In the genomic region with DNA sequence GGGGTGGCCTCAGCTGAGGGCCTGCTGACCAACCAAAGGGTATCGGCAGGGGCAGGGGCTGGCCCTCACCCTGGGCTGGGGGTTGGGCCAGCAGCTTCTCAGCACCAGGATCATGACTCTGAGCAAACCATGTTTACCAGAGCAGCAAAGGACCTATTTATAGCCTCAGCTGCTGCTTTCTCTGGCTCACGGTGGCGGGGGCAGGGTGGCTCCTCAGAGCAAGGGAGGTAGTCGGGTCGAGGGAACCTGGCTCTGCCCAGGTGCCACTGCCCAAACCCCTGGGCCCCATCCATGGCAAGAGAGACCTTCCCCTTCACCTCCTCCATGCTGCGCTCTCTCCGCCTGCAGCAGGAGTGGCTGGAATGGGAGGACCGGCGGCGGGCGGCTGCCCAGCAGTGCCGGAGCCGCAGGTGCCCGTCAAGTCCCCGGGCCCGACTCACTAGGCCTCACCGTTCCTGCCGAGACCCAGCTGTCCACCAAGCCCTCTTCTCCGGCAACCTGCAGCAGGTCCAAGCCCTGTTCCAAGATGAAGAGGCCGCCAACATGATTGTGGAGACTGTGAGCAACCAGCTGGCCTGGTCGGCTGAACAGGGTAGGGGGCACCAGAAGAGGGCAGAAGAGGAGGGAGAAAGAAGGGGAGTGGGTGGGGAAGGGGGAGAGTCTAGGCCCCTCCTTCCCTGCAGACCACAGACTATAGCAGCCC, we compare ENCODE assay signal across 9 cellular contexts. TPM values are rescaled to one million over a fixed set of nuclear protein-coding genes. Genes with fewer than 3 reads are reported as not detected.
DNase-seq lines count a peak whose midpoint lies in the region; ATAC-seq and TF ChIP-seq lines count a peak whose summit lies in the region.
"Had no signal": no experiment of that assay in that cellular context is flagged by ENCODE, and none has a peak within 500 bp of the region (broad histone marks: within the 10 kb centered on the region; RNA-seq: fewer than 3 reads in every experiment).

A gene with protein sequence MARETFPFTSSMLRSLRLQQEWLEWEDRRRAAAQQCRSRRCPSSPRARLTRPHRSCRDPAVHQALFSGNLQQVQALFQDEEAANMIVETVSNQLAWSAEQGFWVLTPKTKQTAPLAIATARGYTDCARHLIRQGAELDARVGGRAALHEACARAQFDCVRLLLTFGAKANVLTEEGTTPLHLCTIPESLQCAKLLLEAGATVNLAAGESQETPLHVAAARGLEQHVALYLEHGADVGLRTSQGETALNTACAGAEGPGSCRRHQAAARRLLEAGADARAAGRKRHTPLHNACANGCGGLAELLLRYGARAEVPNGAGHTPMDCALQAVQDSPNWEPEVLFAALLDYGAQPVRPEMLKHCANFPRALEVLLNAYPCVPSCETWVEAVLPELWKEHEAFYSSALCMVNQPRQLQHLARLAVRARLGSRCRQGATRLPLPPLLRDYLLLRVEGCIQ (plus strand): TSS at position 206 of the 703 bp plus-strand sequence. CDS start 86 bp downstream, at position 292.

- no peaks in the 10 kb centered on the region for H3K27me3 ChIP-seq in right cardiac atrium (ENCODE audit: control insufficient read depth, insufficient read depth)
- H3K27me3 ChIP-seq in gastrocnemius medialis: no peaks in the 10 kb centered on the region
- H3K27me3 ChIP-seq in HAP-1 (ENCODE audit: low read depth): no peaks in the 10 kb centered on the region

- H3K4me1 Mint-ChIP-seq in HFFc6 (ENCODE audit: low read depth): peaks cover 21% of the 10 kb centered on the region
- peaks cover 7% of the 10 kb centered on the region for H3K4me1 Mint-ChIP-seq in activated T-helper 17 cell treated with anti-CD3 and anti-CD28 coated beads, Interleukin-2, amount 50 U/mL, for 72 hours

- DNase-seq in HFFc6: peak; percentile 16
- DNase-seq in right cardiac atrium: peak in 1 of 3 donors; percentile 67
- peak; percentile 80 to 90 for DNase-seq in gastrocnemius medialis
- DNase-seq in HAP-1 (ENCODE audit: low spot score in 2 of 2): no peak
- DNase-seq in stimulated activated naive CD4-positive, alpha-beta T cell (lab: John Stamatoyannopoulos, UW): no peak
- no peak for DNase-seq in germinal center (ENCODE audit: low spot score)
- DNase-seq: activated naive CD4-positive, alpha-beta T cell treated with anti-CD3 and anti-CD28 coated beads, Interleukin-2, amount 10 ng/mL, durations not matched to agents 7 days and 5 days had no signal

- H3K36me3 ChIP-seq in gastrocnemius medialis (peaks cover 0 to 5% of the 10 kb centered on the region in 2 donors), HAP-1 (replicated peaks) (no peaks in the 10 kb centered on the region; the same call in 1 of the 2 replicates)

- WGBS in right cardiac atrium: 19% methylated on average over 21 of the region's 21 CpGs

- no peaks in the 10 kb centered on the region; the same call in 1 of the 2 replicates for H3K36me3 Mint-ChIP-seq in HFFc6 (ENCODE audit: low read depth)
- H3K36me3 Mint-ChIP-seq in activated T-helper 17 cell treated with anti-CD3 and anti-CD28 coated beads, Interleukin-2, amount 50 U/mL, for 72 hours (ENCODE audit: low read depth): peaks cover 4% of the 10 kb centered on the region

- no peaks in the 10 kb centered on the region for H3K9me3 Mint-ChIP-seq in HFFc6
- H3K9me3 Mint-ChIP-seq in activated T-helper 17 cell treated with anti-CD3 and anti-CD28 coated beads, Interleukin-2, amount 50 U/mL, for 72 hours: no peaks in the 10 kb centered on the region
- H3K9me3 Mint-ChIP-seq: activated naive CD4-positive, alpha-beta T cell treated with anti-CD3 and anti-CD28 coated beads, Interleukin-2, amount 10 ng/mL, durations not matched to agents 7 days and 5 days had no signal

- H3K9me3 ChIP-seq in right cardiac atrium (ENCODE audit: control insufficient read depth, low read length) (no peaks in the 10 kb centered on the region), gastrocnemius medialis (no peaks in the 10 kb centered on the region), HAP-1 (no peaks in the 10 kb centered on the region)

- H3K27ac Mint-ChIP-seq in HFFc6: no peak within 1 kb of the TSS
- no peak within 1 kb of the TSS for H3K27ac Mint-ChIP-seq in activated T-helper 17 cell treated with anti-CD3 and anti-CD28 coated beads, Interleukin-2, amount 50 U/mL, for 72 hours
- H3K27ac Mint-ChIP-seq: activated naive CD4-positive, alpha-beta T cell treated with anti-CD3 and anti-CD28 coated beads, Interleukin-2, amount 10 ng/mL, durations not matched to agents 7 days and 5 days had no signal

- peaks cover 2% of the 10 kb centered on the region; the same call in 1 of the 2 replicates for H3K27me3 Mint-ChIP-seq in HFFc6 (ENCODE audit: insufficient read depth)
- H3K27me3 Mint-ChIP-seq in activated T-helper 17 cell treated with anti-CD3 and anti-CD28 coated beads, Interleukin-2, amount 50 U/mL, for 72 hours: no peaks in the 10 kb centered on the region
- H3K27me3 Mint-ChIP-seq: activated naive CD4-positive, alpha-beta T cell treated with anti-CD3 and anti-CD28 coated beads, Interleukin-2, amount 10 ng/mL, durations not matched to agents 7 days and 5 days had no signal

- peak; percentile 89 to 96 for TF ChIP-seq POLR2A in gastrocnemius medialis (IDR thresholded peaks at IDR 0.05)

- peak; percentile 55 to 57 for ATAC-seq in right cardiac atrium
- peak; percentile 88 to 91 for ATAC-seq in gastrocnemius medialis
- ATAC-seq in activated T-helper 17 cell treated with anti-CD3 and anti-CD28 coated beads, Interleukin-2, amount 50 U/mL, for 72 hours (replicated peaks): no peak

- H3K4me3 ChIP-seq in right cardiac atrium (ENCODE audit: low read length) (peak within 1 kb of the TSS; percentile 8), gastrocnemius medialis (peak within 1 kb of the TSS; percentile 60 to 82 (median 66)), HAP-1 (no peak within 1 kb of the TSS)

- peak within 1 kb of the TSS; percentile 9; the same call in 1 of the 2 replicates for H3K4me3 Mint-ChIP-seq in HFFc6
- no peak within 1 kb of the TSS for H3K4me3 Mint-ChIP-seq in activated T-helper 17 cell treated with anti-CD3 and anti-CD28 coated beads, Interleukin-2, amount 50 U/mL, for 72 hours
- H3K4me3 Mint-ChIP-seq: activated naive CD4-positive, alpha-beta T cell treated with anti-CD3 and anti-CD28 coated beads, Interleukin-2, amount 10 ng/mL, durations not matched to agents 7 days and 5 days had no signal

- intact Hi-C loops in right cardiac atrium (cut with DNase I): no loop called here
- intact Hi-C loops in gastrocnemius medialis (cut with DNase I; ENCODE audit: low total_unique reads): loop anchor here (5.0 kb wide), 1 partner anchor 42 kb away; no protein-coding TSS in a partner anchor

- in situ Hi-C loops in gastrocnemius medialis (cut with MboI; ENCODE audit: low sequenced_read_pairs in 4 of 4) (loop anchor here in 1 of 4 donors (25.0 kb wide), 1 partner anchor 258 kb away; a partner anchor contains a TSS), HAP-1 (cut with MboI; ENCODE audit: low sequenced_read_pairs) (no loop called here)

- TF ChIP-seq CTCF in HFFc6 (IDR thresholded peaks at IDR 0.05) (no peak), VCaP (conservative IDR thresholded peaks at IDR 0.05) (no peak), gastrocnemius medialis (IDR thresholded peaks at IDR 0.05 in 4 of 5, conservative IDR thresholded peaks at IDR 0.05 in 1 of 5) (peak in 3 of 5 experiments; percentile 15 to 44 (median 31))

- H3K27ac ChIP-seq in VCaP: peak within 1 kb of the TSS; percentile 63
- H3K27ac ChIP-seq in right cardiac atrium (ENCODE audit: low read length): peak within 1 kb of the TSS; percentile 54
- H3K27ac ChIP-seq in gastrocnemius medialis: peak within 1 kb of the TSS; percentile 96 to 100 (median 99)

- H3K4me1 ChIP-seq in right cardiac atrium (ENCODE audit: control insufficient read depth, insufficient read depth, low read length): no peaks in the 10 kb centered on the region
- peaks cover 28 to 39% of the 10 kb centered on the region in 2 donors for H3K4me1 ChIP-seq in gastrocnemius medialis
- no peaks in the 10 kb centered on the region for H3K4me1 ChIP-seq in HAP-1

RNA-seq across cellular contexts. Expression of the gene that starts here (rescaled TPM):
- under 1 TPM in 3 of 6 experiments, not detected in 3; 0.18 to 0.48 (median 0.29) TPM for total RNA-seq in HFFc6 (2021; fragmentation: NEBNext Ultra II Directional; extraction: Animal tissue kit (Norgen Biotek cat#: 25700))
- total RNA-seq in right cardiac atrium (10 to 100 TPM in 2 of 4 donors, 1 to 10 TPM in 2; 5.3 to 11.3 (median 9.7) TPM), gastrocnemius medialis (100 to 1,000 TPM in 1 of 4 donors, 10 to 100 TPM in 3; 13.2 to 134 (median 34.2) TPM)
- 5.4 TPM for polyA plus RNA-seq in right cardiac atrium
- total RNA-seq in activated T-helper 17 cell treated with anti-CD3 and anti-CD28 coated beads, Interleukin-2, amount 50 U/mL, for 72 hours: under 1 TPM; 0.22 to 0.58 TPM

Comparison
In these comparisons a context has a peak if more than half of its experiments do, and no peak if none do; other contexts are left out.
1. Peak in DNase-seq in HFFc6; RNA of the gene not detected or under 1 TPM.
2. DNase-seq: peak in gastrocnemius medialis (2 of 2); none in HAP-1 (0 of 2), stimulated activated naive CD4-positive, alpha-beta T cell (0 of 6) and germinal center (single experiment).
3. CTCF ChIP-seq: peak in gastrocnemius medialis (3 of 5); none in HFFc6 (single experiment) and VCaP (single experiment).
4. Peak in every context shown above with its lines, with median percentiles within 50 percentile points of each other: H3K27ac ChIP-seq.